ENCODE assay signal across 8 cellular contexts in genomic region chrX:103254921-103255455, GRCh38. TPM values are rescaled to one million over a fixed set of nuclear protein-coding genes. Genes with fewer than 3 reads are reported as not detected.
A peak's percentile ranks its signal among the peaks of the same experiment; 100 is the strongest.
DNase-seq lines count a peak whose midpoint lies in the region; ATAC-seq and TF ChIP-seq lines count a peak whose summit lies in the region.

Gene TCEAL8 (minus strand): TSS chrX:103255155. CDS start chrX:103253979, 1,176 bp downstream.

- no peaks in the 10 kb centered on the region for H3K9me3 Mint-ChIP-seq in CD4-positive, alpha-beta T cell

- ATAC-seq in CD4-positive, alpha-beta T cell (ENCODE audit: poor library complexity) = peak; percentile 91
- peak; percentile 94 for ATAC-seq in GM19463 (IDR thresholded peaks at IDR 0.05; ENCODE audit: unreplicated experiment)

- H3K36me3 Mint-ChIP-seq in CD4-positive, alpha-beta T cell (ENCODE audit: low read depth) = peaks cover 14% of the 10 kb centered on the region

- no peaks in the 10 kb centered on the region for H3K9me3 ChIP-seq in CD4-positive, alpha-beta T cell (ENCODE audit: control insufficient read depth, low read length)

- POLR2A ChIA-PET in CD4-positive, alpha-beta T cell (lab: Charles Lee) = interaction anchor here (0.7 to 1.0 kb wide), 3 partner anchors 40 to 1323 kb away, joined by 3 to 7 read pairs (median 5); partner anchors contain the start of genes BEX4 and ZMAT1

- no peaks in the 10 kb centered on the region for H3K27me3 ChIP-seq in CD4-positive, alpha-beta T cell (ENCODE audit: control insufficient read depth, insufficient read depth, low read length)

- peak within 1 kb of the TSS; percentile 98 for H3K4me3 Mint-ChIP-seq in CD4-positive, alpha-beta T cell

- no peaks in the 10 kb centered on the region for H3K27me3 Mint-ChIP-seq in CD4-positive, alpha-beta T cell

- peak in 9 of 10 experiments; percentile 27 to 61 (median 44) for DNase-seq in CD4-positive, alpha-beta T cell
- DNase-seq in HPDE6-E6E7 (ENCODE audit: extremely low spot score) (peak; percentile 40), NOMO-1 treated with DMSO at 0.1 percent for 48 hours (lab: John Stamatoyannopoulos, UW; ENCODE audit: unreplicated experiment) (peak; percentile 51), activated T-cell treated with anti-CD3 and anti-CD28 coated beads for 1 hour (ENCODE audit: low read depth) (peak; percentile 26), epithelial cell of esophagus (ENCODE audit: low read depth) (peak; percentile 75), middle frontal gyrus (ENCODE audit: extremely low spot score, low spot score) (peak; percentile 69)
- peak; percentile 47 to 56 for DNase-seq in stimulated activated CD8-positive, alpha-beta memory T cell treated with anti-CD3 and anti-CD28 coated beads, Interleukin-2, amount 100 ng/mL, for 48 hours (ENCODE audit: low read depth in 2 of 2)

- intact Hi-C loops in CD4-positive, alpha-beta T cell (cut with DNase I, micrococcal nuclease) = loop anchor here in 1 of 2 experiments (5.0 kb wide), 1 partner anchor 52 kb away; no protein-coding TSS in a partner anchor

- peaks cover 32% of the 10 kb centered on the region for H3K4me1 Mint-ChIP-seq in CD4-positive, alpha-beta T cell (ENCODE audit: low read depth)

- peak within 1 kb of the TSS; percentile 65 for H3K27ac ChIP-seq in CD4-positive, alpha-beta T cell (ENCODE audit: low read depth, low read length)

- peak within 1 kb of the TSS; percentile 69 for H3K4me3 ChIP-seq in epithelial cell of esophagus (ENCODE audit: low read length)

- H3K27ac Mint-ChIP-seq in CD4-positive, alpha-beta T cell = peak within 1 kb of the TSS; percentile 95

- TF ChIP-seq CTCF in CD4-positive, alpha-beta T cell (IDR thresholded peaks at IDR 0.05) = no peak
- no peak for TF ChIP-seq CTCF in epithelial cell of esophagus (IDR thresholded peaks at IDR 0.05; ENCODE audit: insufficient read depth, low read depth, low read length, missing control alignments)

- CTCF ChIA-PET in CD4-positive, alpha-beta T cell (lab: Charles Lee) = interaction anchor here (1.3 kb wide), 1 partner anchor 43 kb away, joined by 3 read pairs; no protein-coding TSS in a partner anchor

RNA-seq across cellular contexts. Expression of gene TCEAL8, which starts in this region (rescaled TPM):
- total RNA-seq in CD4-positive, alpha-beta T cell = 10 to 100 TPM; 12.1 to 14.9 TPM

Comparison
In these comparisons a context has a peak if more than half of its experiments do, and no peak if none do; other contexts are left out.
1. Peak in every context shown above with its lines: DNase-seq, ATAC-seq, H3K4me3 ChIP-seq and H3K27ac ChIP-seq.